11 cellular contexts compared by ENCODE assay signal in the genomic region with DNA sequence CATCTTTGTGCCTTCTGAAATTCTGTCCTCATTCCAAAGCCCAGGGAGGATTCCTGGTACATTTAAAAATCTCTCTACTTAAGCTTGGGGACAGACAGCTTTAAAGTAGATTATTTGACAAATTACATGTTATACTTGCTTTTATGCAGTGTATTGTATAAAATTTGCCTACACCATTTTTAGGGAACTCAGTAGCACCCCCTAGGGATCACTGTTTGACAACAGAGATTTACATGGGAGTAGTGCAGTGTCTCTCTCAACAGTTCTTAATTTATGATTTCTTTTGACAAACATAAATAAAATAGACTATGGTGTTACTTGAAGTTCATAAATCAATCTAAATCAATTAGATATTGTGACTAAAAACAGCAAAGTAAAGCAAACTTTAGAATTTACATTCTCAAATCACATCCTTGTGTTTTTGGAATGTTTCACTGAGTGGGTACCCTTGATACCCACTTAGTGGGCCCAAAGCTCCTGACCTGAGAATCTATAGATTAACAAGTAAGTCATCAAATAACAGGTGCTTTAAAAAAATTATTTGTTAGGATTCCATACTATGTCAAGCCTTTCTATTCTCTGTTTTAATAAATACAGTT.
A peak's percentile ranks its signal among the peaks of the same experiment; 100 is the strongest.
DNase-seq lines count a peak whose midpoint lies in the region; ATAC-seq and TF ChIP-seq lines count a peak whose summit lies in the region.
"Had no signal": no experiment of that assay in that cellular context is flagged by ENCODE, and none has a peak within 500 bp of the region (broad histone marks: within the 10 kb centered on the region; RNA-seq: fewer than 3 reads in every experiment).

No MANE protein-coding gene starts in this region.

- no peaks in the 10 kb centered on the region for H3K36me3 Mint-ChIP-seq in type B pancreatic cell
- H3K36me3 Mint-ChIP-seq in T-helper 2 cell treated with Interferon-gamma antibody and Interleukin-4, amounts not matched to agents 5 μg/mL and 100 μg/mL, for 36 hours (ENCODE audit: low read depth): no peaks in the 10 kb centered on the region

- no peaks in the 10 kb centered on the region for H4K20me1 ChIP-seq in OCI-LY3 (ENCODE audit: insufficient read depth, low read length)

- no peak overlapping the region for H3K27ac ChIP-seq in right atrium auricular region
- no peak overlapping the region for H3K27ac ChIP-seq in OCI-LY3 (ENCODE audit: low read length)
- H3K27ac ChIP-seq in esophagus muscularis mucosa (replicated peaks in 1 of 4): no peak overlapping the region

- no peak overlapping the region for H3K27ac Mint-ChIP-seq in type B pancreatic cell
- no peak overlapping the region for H3K27ac Mint-ChIP-seq in T-helper 2 cell treated with Interferon-gamma antibody and Interleukin-4, amounts not matched to agents 5 μg/mL and 100 μg/mL, for 36 hours

- no peak overlapping the region for H2AFZ ChIP-seq in OCI-LY3 (ENCODE audit: low read depth, low read length)

- no peak for ATAC-seq in left ventricle myocardium superior
- ATAC-seq: K562, mucosa of descending colon had no signal

- TF ChIP-seq CTCF in right atrium auricular region (IDR thresholded peaks at IDR 0.05) (peak; percentile 18 to 58), OCI-LY3 (IDR thresholded peaks at IDR 0.05; ENCODE audit: low read depth, low read length) (peak; percentile 37), esophagus muscularis mucosa (IDR thresholded peaks at IDR 0.05) (peak in 1 of 3 experiments; percentile 10), type B pancreatic cell (conservative IDR thresholded peaks at IDR 0.05) (peak; percentile 69)

- TF ChIP-seq EP300 in esophagus muscularis mucosa (IDR thresholded peaks at IDR 0.05): no peak

- H3K4me1 ChIP-seq in right atrium auricular region (peaks cover 0 to 20% of the 10 kb centered on the region in 2 donors), OCI-LY3 (ENCODE audit: low read length) (no peaks in the 10 kb centered on the region), esophagus muscularis mucosa (peaks cover 0 to 5% (median 0%) of the 10 kb centered on the region in 4 donors)

- H3K79me2 ChIP-seq in OCI-LY3 (ENCODE audit: low read length): no peaks in the 10 kb centered on the region

- H3K9me3 Mint-ChIP-seq in type B pancreatic cell: no peaks in the 10 kb centered on the region
- peaks cover 3% of the 10 kb centered on the region for H3K9me3 Mint-ChIP-seq in T-helper 2 cell treated with Interferon-gamma antibody and Interleukin-4, amounts not matched to agents 5 μg/mL and 100 μg/mL, for 36 hours

- no peak overlapping the region for H3K9ac ChIP-seq in OCI-LY3 (ENCODE audit: low read length)

- in situ Hi-C loops in G401 (cut with HindIII; ENCODE audit: low sequenced_read_pairs): no loop called here

- TF ChIP-seq POLR2A in esophagus muscularis mucosa (IDR thresholded peaks at IDR 0.05; ENCODE audit: low read depth): no peak

- H3K4me1 Mint-ChIP-seq in type B pancreatic cell (ENCODE audit: unreplicated experiment): peaks cover 20% of the 10 kb centered on the region
- no peaks in the 10 kb centered on the region for H3K4me1 Mint-ChIP-seq in T-helper 2 cell treated with Interferon-gamma antibody and Interleukin-4, amounts not matched to agents 5 μg/mL and 100 μg/mL, for 36 hours (ENCODE audit: low read depth)

- H3K36me3 ChIP-seq in right atrium auricular region (no peaks in the 10 kb centered on the region), OCI-LY3 (replicated peaks; ENCODE audit: low read depth, low read length) (no peaks in the 10 kb centered on the region), esophagus muscularis mucosa (no peaks in the 10 kb centered on the region)

- no peak for DNase-seq in right atrium auricular region (ENCODE audit: low spot score)
- no peak for DNase-seq in left ventricle myocardium superior
- peak; percentile 0 for DNase-seq in esophagus muscularis mucosa (ENCODE audit: extremely low spot score)
- no peak for DNase-seq in type B pancreatic cell (ENCODE audit: extremely low spot score, unreplicated experiment)
- DNase-seq in hippocampal formation (lab: John Stamatoyannopoulos, UW): no peak
- DNase-seq in T-helper 2 cell treated with Interferon-gamma antibody and Interleukin-4, amounts not matched to agents 5 μg/mL and 100 μg/mL, for 36 hours (ENCODE audit: low spot score): no peak
- no peak for DNase-seq in G401 (ENCODE audit: low spot score)
- DNase-seq: activated CD8-positive, alpha-beta memory T cell treated with anti-CD3 and anti-CD28 coated beads, Interleukin-2, amount 50 U/mL, for 4 hours had no signal

- H3K4me3 ChIP-seq in right atrium auricular region (no peak overlapping the region), OCI-LY3 (ENCODE audit: low read length) (no peak overlapping the region), esophagus muscularis mucosa (no peak overlapping the region)
- H3K4me3 ChIP-seq: K562, mucosa of descending colon had no signal

- H3K27me3 ChIP-seq in right atrium auricular region (no peaks in the 10 kb centered on the region), OCI-LY3 (ENCODE audit: low read depth, low read length) (no peaks in the 10 kb centered on the region), esophagus muscularis mucosa (no peaks in the 10 kb centered on the region)

- H3K27me3 Mint-ChIP-seq in type B pancreatic cell: no peaks in the 10 kb centered on the region
- H3K27me3 Mint-ChIP-seq in T-helper 2 cell treated with Interferon-gamma antibody and Interleukin-4, amounts not matched to agents 5 μg/mL and 100 μg/mL, for 36 hours (ENCODE audit: low read depth): no peaks in the 10 kb centered on the region

- intact Hi-C loops in left ventricle myocardium superior (cut with micrococcal nuclease) (no loop called here), esophagus muscularis mucosa (cut with DNase I) (no loop called here)

- no peaks in the 10 kb centered on the region for H3K9me3 ChIP-seq in right atrium auricular region
- H3K9me3 ChIP-seq in OCI-LY3 (ENCODE audit: insufficient read depth, low read length): no peaks in the 10 kb centered on the region
- no peaks in the 10 kb centered on the region for H3K9me3 ChIP-seq in esophagus muscularis mucosa

- H3K4me3 Mint-ChIP-seq in type B pancreatic cell: no peak overlapping the region
- H3K4me3 Mint-ChIP-seq in T-helper 2 cell treated with Interferon-gamma antibody and Interleukin-4, amounts not matched to agents 5 μg/mL and 100 μg/mL, for 36 hours: no peak overlapping the region

- no peak overlapping the region for H3K4me2 ChIP-seq in OCI-LY3 (ENCODE audit: low read length)
